ENCODE assay signal across 3 cellular contexts in genomic region chr1:118940957-118941356, GRCh38.
"Had no signal": no experiment of that assay in that cellular context is flagged by ENCODE, and none has a peak within 500 bp of the region (broad histone marks: within the 10 kb centered on the region; RNA-seq: fewer than 3 reads in every experiment).

No MANE protein-coding gene starts in this region.

- H3K4me3 ChIP-seq: GM12878 had no signal

- DNase-seq: GDM1, GF-D8 had no signal

- ATAC-seq: GM12878 had no signal
